In the genomic region with DNA sequence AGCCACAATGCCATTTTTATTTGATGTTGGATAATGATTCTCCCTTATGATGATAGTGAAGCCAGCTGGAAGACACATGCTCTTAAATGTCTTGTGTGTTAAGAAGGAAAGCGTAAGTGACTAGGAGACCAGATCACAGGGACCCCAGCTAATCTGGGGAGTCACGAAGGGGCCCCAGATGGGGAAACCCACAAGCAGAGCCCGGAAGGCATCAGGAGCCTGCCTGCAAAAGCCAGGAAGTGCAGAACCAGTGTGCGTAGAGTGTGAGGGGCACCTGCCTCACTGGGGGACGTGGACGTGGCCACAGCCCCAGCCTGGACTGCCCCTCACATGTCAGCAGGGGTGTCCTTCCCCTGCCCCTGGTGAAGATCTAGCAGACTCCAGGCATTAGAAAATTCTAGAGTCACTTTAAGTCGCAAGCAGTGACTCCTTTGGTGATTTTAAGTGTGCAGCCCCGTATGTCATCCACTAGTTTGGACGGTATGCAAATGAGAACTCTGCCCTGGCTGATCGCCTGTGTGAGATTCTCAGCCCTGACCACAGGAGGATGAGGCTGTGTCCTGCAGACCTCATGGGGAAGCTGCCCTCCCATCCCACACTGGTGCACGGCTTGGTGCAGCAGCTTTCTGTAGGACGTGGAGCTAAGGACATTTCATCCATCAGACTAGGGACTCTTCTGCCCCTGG, we compare ENCODE assay signal across 16 cellular contexts.
DNase-seq lines count a peak whose midpoint lies in the region; ATAC-seq and TF ChIP-seq lines count a peak whose summit lies in the region.
"Had no signal": no experiment of that assay in that cellular context is flagged by ENCODE, and none has a peak within 500 bp of the region (broad histone marks: within the 10 kb centered on the region; RNA-seq: fewer than 3 reads in every experiment).

No MANE protein-coding gene starts in this region.

- no peaks in the 10 kb centered on the region for H4K20me1 ChIP-seq in BLaER1
- H4K20me1 ChIP-seq in MM.1S (ENCODE audit: insufficient read depth, low read length), result no peaks in the 10 kb centered on the region

- TF ChIP-seq CTCF in lower leg skin (IDR thresholded peaks at IDR 0.05) (no peak), MM.1S (IDR thresholded peaks at IDR 0.05; ENCODE audit: low read length) (no peak)

- 60 to 70% methylated on average over 11 to 12 of the region's 12 CpGs for WGBS in lower leg skin, 2 donors

- H3K36me3 Mint-ChIP-seq in stimulated activated effector memory CD8-positive, alpha-beta T cell treated with anti-CD3 and anti-CD28 coated beads, Interleukin-12 subunit alpha, Interleukin-12 subunit beta, amount 100 ng/mL, for 72 hours, result no peaks in the 10 kb centered on the region

- H3K27me3 ChIP-seq in BLaER1 (no peaks in the 10 kb centered on the region), MM.1S (replicated peaks; ENCODE audit: insufficient read depth, low read length) (no peaks in the 10 kb centered on the region)

- no peak overlapping the region for H3K27ac Mint-ChIP-seq in stimulated activated effector memory CD8-positive, alpha-beta T cell treated with anti-CD3 and anti-CD28 coated beads, Interleukin-12 subunit alpha, Interleukin-12 subunit beta, amount 100 ng/mL, for 72 hours
- H3K27ac Mint-ChIP-seq: CD4-positive, alpha-beta T cell had no signal

- H3K4me1 ChIP-seq in BLaER1, result peaks cover 11% of the 10 kb centered on the region
- no peaks in the 10 kb centered on the region for H3K4me1 ChIP-seq in MM.1S (ENCODE audit: low read length)

- H3K9me3 Mint-ChIP-seq in stimulated activated effector memory CD8-positive, alpha-beta T cell treated with anti-CD3 and anti-CD28 coated beads, Interleukin-12 subunit alpha, Interleukin-12 subunit beta, amount 100 ng/mL, for 72 hours, result no peaks in the 10 kb centered on the region
- H3K9me3 Mint-ChIP-seq: CD4-positive, alpha-beta T cell had no signal

- H3K36me3 ChIP-seq in BLaER1, result no peaks in the 10 kb centered on the region
- no peaks in the 10 kb centered on the region for H3K36me3 ChIP-seq in MM.1S (replicated peaks; ENCODE audit: insufficient read depth, low read length)

- no peaks in the 10 kb centered on the region for H3K4me1 Mint-ChIP-seq in stimulated activated effector memory CD8-positive, alpha-beta T cell treated with anti-CD3 and anti-CD28 coated beads, Interleukin-12 subunit alpha, Interleukin-12 subunit beta, amount 100 ng/mL, for 72 hours

- TF ChIP-seq POLR2A in lower leg skin (IDR thresholded peaks at IDR 0.05), result no peak

- H3K4me3 Mint-ChIP-seq in stimulated activated effector memory CD8-positive, alpha-beta T cell treated with anti-CD3 and anti-CD28 coated beads, Interleukin-12 subunit alpha, Interleukin-12 subunit beta, amount 100 ng/mL, for 72 hours, result no peak overlapping the region
- H3K4me3 Mint-ChIP-seq: CD4-positive, alpha-beta T cell had no signal

- H3K4me2 ChIP-seq in BLaER1 (peak overlapping the region; percentile 60), MM.1S (ENCODE audit: low read depth, low read length) (no peak overlapping the region)
- H3K4me2 ChIP-seq: PC-9 had no signal

- no peaks in the 10 kb centered on the region for H3K79me2 ChIP-seq in MM.1S (ENCODE audit: low read length)

- H3K9ac ChIP-seq in BLaER1 (no peak overlapping the region), MM.1S (ENCODE audit: low read length) (no peak overlapping the region)

- H3K9me3 ChIP-seq in BLaER1 (no peaks in the 10 kb centered on the region), MM.1S (replicated peaks; ENCODE audit: insufficient read depth, low read length) (no peaks in the 10 kb centered on the region)

- DNase-seq in Kasumi-1 (lab: John Stamatoyannopoulos, UW) (peak; percentile 41 to 44), lower leg skin (ENCODE audit: low spot score in 2 of 2) (peak; percentile 6 to 56), MM.1S (no peak), kidney tubule cell (ENCODE audit: low spot score) (no peak), NCI-H2029 treated with DMSO at 0.1 percent for 48 hours (lab: John Stamatoyannopoulos, UW) (no peak)
- no peak for DNase-seq in stimulated activated effector memory CD8-positive, alpha-beta T cell treated with anti-CD3 and anti-CD28 coated beads, Interleukin-12 subunit alpha, Interleukin-12 subunit beta, amount 100 ng/mL, for 72 hours (ENCODE audit: low spot score in 2 of 2)
- DNase-seq: AML-193; CD4-positive, alpha-beta T cell; DMS79; NCI-H1105; NCI-H187; NCI-H446 treated with DMSO at 0.1 percent for 48 hours; NCI-H748 treated with DMSO at 0.1 percent for 48 hours; PC-9 had no signal

- H3K27ac ChIP-seq in BLaER1 (no peak overlapping the region; the same call in 1 of the 2 replicates), MM.1S (ENCODE audit: low read length) (no peak overlapping the region)
- H3K27ac ChIP-seq: PC-9 had no signal

- intact Hi-C loops in lower leg skin (cut with DNase I; ENCODE audit: low total_unique reads), result no loop called here

- no peak overlapping the region for H3K4me3 ChIP-seq in BLaER1
- no peak overlapping the region for H3K4me3 ChIP-seq in lower leg skin (ENCODE audit: low read depth, poor library complexity, severe bottlenecking)
- no peak overlapping the region for H3K4me3 ChIP-seq in MM.1S (ENCODE audit: low read length)
- H3K4me3 ChIP-seq: PC-9 had no signal

- H2AFZ ChIP-seq in MM.1S (ENCODE audit: low read length), result no peak overlapping the region
- H2AFZ ChIP-seq: PC-9 had no signal

- H3K9me2 ChIP-seq in MM.1S (replicated peaks; ENCODE audit: insufficient read depth, low read length), result no peaks in the 10 kb centered on the region

- no peaks in the 10 kb centered on the region for H3F3A ChIP-seq in MM.1S (ENCODE audit: insufficient read depth, low read length)

- ATAC-seq in GM18502 (IDR thresholded peaks at IDR 0.05; ENCODE audit: poor library complexity, unreplicated experiment), result peak; percentile 49
- no peak for ATAC-seq in stimulated activated effector memory CD8-positive, alpha-beta T cell treated with anti-CD3 and anti-CD28 coated beads, Interleukin-12 subunit alpha, Interleukin-12 subunit beta, amount 100 ng/mL, for 72 hours

Comparison
In these comparisons a context has a peak if more than half of its experiments do, and no peak if none do; other contexts are left out.
1. DNase-seq: peak in Kasumi-1 (2 of 2) and lower leg skin (2 of 2); none in MM.1S (single experiment), stimulated activated effector memory CD8-positive, alpha-beta T cell treated with anti-CD3 and anti-CD28 coated beads, Interleukin-12 subunit alpha, Interleukin-12 subunit beta, amount 100 ng/mL, for 72 hours (0 of 2), kidney tubule cell (single experiment) and NCI-H2029 treated with DMSO at 0.1 percent for 48 hours (single experiment).